Comparison of ENCODE assay signal across 17 cellular contexts in the genomic region with DNA sequence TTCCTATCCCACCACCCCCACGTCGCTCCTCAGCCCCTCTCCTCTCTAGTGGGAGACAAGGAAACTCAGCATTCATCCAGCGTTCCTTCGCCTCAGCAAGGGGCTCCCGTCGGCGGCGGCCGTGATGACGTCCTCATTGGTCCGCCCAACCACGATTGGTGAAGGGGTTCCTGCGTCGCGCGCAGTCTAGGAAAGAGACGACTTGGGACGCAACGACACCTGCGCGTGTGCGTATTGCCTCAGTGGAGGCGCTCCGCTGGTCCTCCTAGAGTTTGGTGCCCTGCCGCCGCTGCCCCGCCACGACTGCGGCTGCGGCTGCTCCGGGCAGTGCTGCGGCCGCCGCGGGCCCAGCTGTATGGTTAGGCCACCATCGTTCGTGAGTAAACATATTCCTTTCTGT. TPM values are rescaled to one million over a fixed set of nuclear protein-coding genes. Genes with fewer than 3 reads are reported as not detected.
A peak's percentile ranks its signal among the peaks of the same experiment; 100 is the strongest.
DNase-seq lines count a peak whose midpoint lies in the region; ATAC-seq, FAIRE-seq and TF ChIP-seq lines count a peak whose summit lies in the region.
"Had no signal": no experiment of that assay in that cellular context is flagged by ENCODE, and none has a peak within 500 bp of the region (broad histone marks: within the 10 kb centered on the region; RNA-seq: fewer than 3 reads in every experiment).

No MANE protein-coding gene starts in this region.

- H3K4me3 Mint-ChIP-seq in T-helper 1 cell treated with Interleukin-12 subunit alpha and Interleukin-12 subunit beta and Interleukin-4 antibody, amounts not matched to agents 30 μg/mL and 1 μg/mL, for 36 hours, result peak overlapping the region; percentile 46
- peak overlapping the region in 2 of 3 donors; percentile 40 to 45 for H3K4me3 Mint-ChIP-seq in T-cell

- POLR2A ChIA-PET in T-cell (lab: Charles Lee), result no interaction called here

- in situ Hi-C loops in GM13976 (cut with MboI; ENCODE audit: low sequenced_read_pairs, unreplicated experiment), result no loop called here

- peaks cover 10% of the 10 kb centered on the region for H3K9me3 Mint-ChIP-seq in T-helper 1 cell treated with Interleukin-12 subunit alpha and Interleukin-12 subunit beta and Interleukin-4 antibody, amounts not matched to agents 30 μg/mL and 1 μg/mL, for 36 hours
- H3K9me3 Mint-ChIP-seq in T-cell, result peaks cover 6 to 13% (median 7%) of the 10 kb centered on the region in 3 donors

- ATAC-seq in T-cell (replicated peaks in 1 of 4), result peak in 1 of 4 experiments; percentile 65
- ATAC-seq in HG03354 (IDR thresholded peaks at IDR 0.05; ENCODE audit: poor library complexity, severe bottlenecking, unreplicated experiment), result no peak

- no peak for FAIRE-seq in GM19239 (lab: Jason Lieb, UNC)
- FAIRE-seq: endothelial cell of umbilical vein had no signal

- H3K36me3 Mint-ChIP-seq in T-helper 1 cell treated with Interleukin-12 subunit alpha and Interleukin-12 subunit beta and Interleukin-4 antibody, amounts not matched to agents 30 μg/mL and 1 μg/mL, for 36 hours (ENCODE audit: low read depth), result peaks cover 1% of the 10 kb centered on the region
- peaks cover 3% of the 10 kb centered on the region for H3K36me3 Mint-ChIP-seq in T-cell

- H3K27me3 Mint-ChIP-seq in T-helper 1 cell treated with Interleukin-12 subunit alpha and Interleukin-12 subunit beta and Interleukin-4 antibody, amounts not matched to agents 30 μg/mL and 1 μg/mL, for 36 hours (ENCODE audit: low read depth), result peaks cover 13% of the 10 kb centered on the region
- no peaks in the 10 kb centered on the region for H3K27me3 Mint-ChIP-seq in T-cell
- H3K27me3 Mint-ChIP-seq: B cell had no signal

- no peaks in the 10 kb centered on the region for H3K4me1 Mint-ChIP-seq in T-helper 1 cell treated with Interleukin-12 subunit alpha and Interleukin-12 subunit beta and Interleukin-4 antibody, amounts not matched to agents 30 μg/mL and 1 μg/mL, for 36 hours (ENCODE audit: low read depth)
- no peaks in the 10 kb centered on the region for H3K4me1 Mint-ChIP-seq in T-cell
- H3K4me1 Mint-ChIP-seq: B cell had no signal

- H3K27ac Mint-ChIP-seq in T-helper 1 cell treated with Interleukin-12 subunit alpha and Interleukin-12 subunit beta and Interleukin-4 antibody, amounts not matched to agents 30 μg/mL and 1 μg/mL, for 36 hours, result no peak overlapping the region
- H3K27ac Mint-ChIP-seq in T-cell, result no peak overlapping the region
- H3K27ac Mint-ChIP-seq: B cell had no signal

- CTCF ChIA-PET in T-cell (lab: Charles Lee), result no interaction called here

- TF ChIP-seq CTCF in GM13976 (IDR thresholded peaks at IDR 0.05; ENCODE audit: borderline replicate concordance, control extremely low read depth, extremely low read depth, insufficient read depth, missing control alignments), result no peak

- DNase-seq in T-helper 1 cell (no peak), GM13976 (ENCODE audit: low spot score) (peak; percentile 79), T-cell (peak in 2 of 34 experiments; percentile 6 to 12), left kidney (ENCODE audit: low read depth, low spot score) (peak; percentile 7), GM19239 (ENCODE audit: insufficient read length, low spot score) (no peak), SIG-M5 treated with dmso at 0.1 percent for 504 hours (lab: John Stamatoyannopoulos, UW; ENCODE audit: unreplicated experiment) (no peak)
- DNase-seq: activated CD4-positive, alpha-beta T cell treated with anti-CD3 and anti-CD28 coated beads, Interleukin-2, amount 50 U/mL, for 4 hours; Caco-2; KBM-7; NCI-H1694; nucleus accumbens; stimulated activated CD4-positive, alpha-beta T cell treated with anti-CD3 and anti-CD28 coated beads, Interleukin-4, amount 100 ng/mL, for 1 hour; uterus had no signal

RNA-seq across cellular contexts. Expression of gene CCDC81, which starts 56.6 kb away (rescaled TPM):
- total RNA-seq in T-cell, result 1 to 10 TPM in 2 of 5 donors, under 1 TPM in 3; 0.47 to 1.3 (median 0.85) TPM

Comparison
In these comparisons a context has a peak if more than half of its experiments do, and no peak if none do; other contexts are left out.
1. DNase-seq: peak in GM13976 (single experiment) and left kidney (single experiment); none in T-helper 1 cell (0 of 5), GM19239 (single experiment) and SIG-M5 treated with dmso at 0.1 percent for 504 hours (single experiment).